Comparison of ENCODE assay signal across 8 cellular contexts in genomic region chr14:92690171-92691011, GRCh38. TPM values are rescaled to one million over a fixed set of nuclear protein-coding genes. Genes with fewer than 3 reads are reported as not detected.
A peak's percentile ranks its signal among the peaks of the same experiment; 100 is the strongest.
DNase-seq lines count a peak whose midpoint lies in the region; ATAC-seq and TF ChIP-seq lines count a peak whose summit lies in the region.

No MANE protein-coding gene starts in this region.

- DNase-seq in heart left ventricle (peak in 2 of 5 donors; percentile 50 to 66), left cardiac atrium (no peak), NCI-H1694 (lab: John Stamatoyannopoulos, UW) (peak; percentile 87), adipocyte (ENCODE audit: low read depth) (peak; percentile 19), right lobe of liver (peak in 1 of 3 donors; percentile 64), epidermal melanocyte (ENCODE audit: insufficient read length, low spot score) (no peak), ascending aorta (ENCODE audit: low spot score in 2 of 2) (no peak)

- no peak overlapping the region for H3K9ac ChIP-seq in adipocyte (ENCODE audit: low read length)

- no peaks in the 10 kb centered on the region for H3K27me3 ChIP-seq in heart left ventricle
- H3K27me3 ChIP-seq in adipocyte (replicated peaks; ENCODE audit: control insufficient read depth, insufficient read depth, low read length): no peaks in the 10 kb centered on the region
- H3K27me3 ChIP-seq in right lobe of liver: no peaks in the 10 kb centered on the region
- no peaks in the 10 kb centered on the region for H3K27me3 ChIP-seq in ascending aorta

- H3K9me3 ChIP-seq in heart left ventricle: no peaks in the 10 kb centered on the region
- H3K9me3 ChIP-seq in adipocyte (ENCODE audit: control insufficient read depth, low read length): no peaks in the 10 kb centered on the region
- H3K9me3 ChIP-seq in right lobe of liver: no peaks in the 10 kb centered on the region
- H3K9me3 ChIP-seq in ascending aorta: no peaks in the 10 kb centered on the region

- 67 to 85% (median 72%) methylated on average over 8 to 13 of the region's 13 CpGs for WGBS in heart left ventricle, 4 donors
- WGBS in right lobe of liver (ENCODE audit: insufficient coverage, low coverage, low lambda C conversion rate, missing lambda C conversion rate): 53% methylated on average over 8 of the region's 13 CpGs

- ATAC-seq in heart left ventricle: peak in 1 of 4 donors; percentile 16
- no peak for ATAC-seq in left cardiac atrium
- peak; percentile 36 to 63 (median 52) for ATAC-seq in right lobe of liver
- ATAC-seq in GM21619 (IDR thresholded peaks at IDR 0.05; ENCODE audit: unreplicated experiment): no peak

- TF ChIP-seq POLR2A in heart left ventricle (IDR thresholded peaks at IDR 0.05) (no peak), right lobe of liver (IDR thresholded peaks at IDR 0.05) (no peak)

- H3K4me3 ChIP-seq in heart left ventricle (no peak overlapping the region), adipocyte (ENCODE audit: low read length) (no peak overlapping the region), right lobe of liver (no peak overlapping the region), ascending aorta (no peak overlapping the region)

- H3K36me3 ChIP-seq in heart left ventricle (peaks cover 0 to 43% (median 3%) of the 10 kb centered on the region in 9 donors), adipocyte (ENCODE audit: control insufficient read depth, insufficient read depth, low read length, severe bottlenecking) (peaks cover 8% of the 10 kb centered on the region), right lobe of liver (peaks cover 0 to 1% (median under 1%) of the 10 kb centered on the region in 4 donors), ascending aorta (peaks cover 7 to 12% of the 10 kb centered on the region in 2 donors)

- TF ChIP-seq CTCF in heart left ventricle (IDR thresholded peaks at IDR 0.05) (peak in 10 of 12 donors; percentile 20 to 62 (median 42)), right lobe of liver (IDR thresholded peaks at IDR 0.05) (peak; percentile 29 to 65 (median 53)), ascending aorta (IDR thresholded peaks at IDR 0.05) (peak in 1 of 3 experiments; percentile 31)

- H3K4me1 ChIP-seq in heart left ventricle (peaks cover 5 to 39% (median 25%) of the 10 kb centered on the region in 12 donors), adipocyte (ENCODE audit: control insufficient read depth, insufficient read depth, low read length) (peaks cover 8% of the 10 kb centered on the region), right lobe of liver (peaks cover 0 to 17% (median 8%) of the 10 kb centered on the region in 4 donors), ascending aorta (peaks cover 10% of the 10 kb centered on the region in 2 donors)

- H3K27ac ChIP-seq in heart left ventricle: no peak overlapping the region
- H3K27ac ChIP-seq in right lobe of liver: no peak overlapping the region
- H3K27ac ChIP-seq in ascending aorta: no peak overlapping the region

- intact Hi-C loops in heart left ventricle (cut with DNase I) (no loop called here), left cardiac atrium (cut with DNase I) (no loop called here), right lobe of liver (cut with DNase I) (no loop called here), ascending aorta (cut with DNase I) (no loop called here)

RNA-seq across cellular contexts. Expression of gene LGMN, which starts 58.0 kb away (rescaled TPM):
- 100 to 1,000 TPM in 8 of 9 donors, 10 to 100 TPM in 1; 92.7 to 327 (median 114) TPM for total RNA-seq in heart left ventricle
- 100 to 1,000 TPM in 1 of 2 donors, 10 to 100 TPM in 1; 78.8 to 106 TPM for polyA plus RNA-seq in heart left ventricle
- 100 to 1,000 TPM in 1 of 2 donors, 10 to 100 TPM in 1; 89.7 to 119 TPM for total RNA-seq in left cardiac atrium
- total RNA-seq in right lobe of liver: 100 to 1,000 TPM in 1 of 6 experiments, 10 to 100 TPM in 5; 39.6 to 111 (median 49.3) TPM
- total RNA-seq in ascending aorta: 76.7 TPM

Comparison
In these comparisons a context has a peak if more than half of its experiments do, and no peak if none do; other contexts are left out.
1. ATAC-seq: peak in right lobe of liver (4 of 4); none in left cardiac atrium (0 of 2) and GM21619 (single experiment).
2. DNase-seq: peak in NCI-H1694 (single experiment) and adipocyte (single experiment); none in left cardiac atrium (single experiment), epidermal melanocyte (single experiment) and ascending aorta (0 of 2).